ENCODE assay signal across 13 cellular contexts in the genomic region with DNA sequence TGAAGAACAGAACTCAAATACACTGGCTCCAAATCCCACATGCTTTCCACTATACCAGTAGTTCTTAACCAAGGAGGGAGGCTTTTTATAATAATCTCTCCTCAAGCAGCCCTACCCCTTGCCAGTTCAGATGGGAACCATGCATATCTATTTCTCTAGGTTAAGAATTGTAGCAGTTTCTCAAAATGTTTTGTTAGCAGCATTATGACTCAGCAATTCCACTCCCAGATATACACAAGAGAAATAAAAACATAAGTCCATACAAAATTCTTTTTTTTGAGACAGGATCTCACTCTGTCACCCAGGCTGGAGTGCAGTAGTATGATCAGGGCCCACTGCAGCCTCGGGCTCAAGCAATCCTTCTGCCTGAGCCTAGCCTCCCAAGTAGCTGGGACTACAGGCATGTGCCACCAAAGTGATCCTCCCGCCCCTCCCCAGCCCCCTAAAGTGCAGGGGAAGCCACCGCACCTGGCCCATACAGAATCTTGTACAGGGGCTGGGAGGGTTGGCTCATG.
DNase-seq lines count a peak whose midpoint lies in the region; ATAC-seq and TF ChIP-seq lines count a peak whose summit lies in the region.
"Had no signal": no experiment of that assay in that cellular context is flagged by ENCODE, and none has a peak within 500 bp of the region (broad histone marks: within the 10 kb centered on the region; RNA-seq: fewer than 3 reads in every experiment).

No MANE protein-coding gene starts in this region.

- H3K27ac Mint-ChIP-seq in central memory CD8-positive, alpha-beta T cell (ENCODE audit: low read depth): peak overlapping the region; percentile 57

- ATAC-seq in central memory CD8-positive, alpha-beta T cell (replicated peaks; ENCODE audit: extremely low read depth, poor library complexity, severe bottlenecking): no peak
- no peak for ATAC-seq in GM18519 (IDR thresholded peaks at IDR 0.05; ENCODE audit: low FRiP score, unreplicated experiment)

- H3K4me1 ChIP-seq in Loucy (ENCODE audit: insufficient read depth, low read length, poor library complexity, severe bottlenecking): peaks cover 3% of the 10 kb centered on the region
- H3K4me1 ChIP-seq: prostate gland, SJCRH30 had no signal

- peaks cover 90% of the 10 kb centered on the region for H4K20me1 ChIP-seq in Loucy (ENCODE audit: insufficient read depth, low read length, poor library complexity, severe bottlenecking)

- peaks cover 100% of the 10 kb centered on the region for H3K79me2 ChIP-seq in Loucy (ENCODE audit: insufficient read depth, low read length)

- no peaks in the 10 kb centered on the region for H3K9me2 ChIP-seq in Loucy (replicated peaks; ENCODE audit: low read depth, low read length)

- H3K9ac ChIP-seq in Loucy (ENCODE audit: low read depth, low read length, poor library complexity, severe bottlenecking): no peak overlapping the region

- H3K36me3 Mint-ChIP-seq in central memory CD8-positive, alpha-beta T cell (ENCODE audit: insufficient read depth): peaks cover 41% of the 10 kb centered on the region

- no peaks in the 10 kb centered on the region for H3K27me3 ChIP-seq in Loucy (ENCODE audit: insufficient read depth, low read length, poor library complexity, severe bottlenecking)
- H3K27me3 ChIP-seq: SJCRH30 had no signal

- H3F3A ChIP-seq in Loucy (ENCODE audit: low read depth): no peaks in the 10 kb centered on the region

- DNase-seq in AG10803 (ENCODE audit: low read depth) (peak; percentile 71), non-pigmented ciliary epithelial cell (ENCODE audit: low read depth) (peak; percentile 56), NCI-H2227 (lab: John Stamatoyannopoulos, UW; ENCODE audit: unreplicated experiment) (no peak), glomerular visceral epithelial cell (ENCODE audit: extremely low spot score) (no peak)
- DNase-seq in central memory CD8-positive, alpha-beta T cell (ENCODE audit: low spot score in 2 of 2): no peak
- DNase-seq in stimulated activated CD8-positive, alpha-beta memory T cell treated with anti-CD3 and anti-CD28 coated beads, Interleukin-4, amount 100 ng/mL, for 48 hours: no peak
- DNase-seq: activated gamma-delta T cell, GF-D8, NCI-H2029 treated with DMSO at 0.1 percent for 48 hours, SJCRH30 had no signal

- H3K9me3 ChIP-seq in Loucy (ENCODE audit: insufficient read depth, low read depth, low read length): no peaks in the 10 kb centered on the region
- H3K9me3 ChIP-seq: prostate gland, SJCRH30 had no signal

- H3K9me3 Mint-ChIP-seq in central memory CD8-positive, alpha-beta T cell: no peaks in the 10 kb centered on the region

- no peak overlapping the region for H2AFZ ChIP-seq in Loucy (ENCODE audit: low read length)

- H3K4me3 ChIP-seq in AG10803 (ENCODE audit: low read length) (no peak overlapping the region), Loucy (ENCODE audit: low read length, poor library complexity, severe bottlenecking) (no peak overlapping the region)
- H3K4me3 ChIP-seq: prostate gland, SJCRH30 had no signal

- H3K27me3 Mint-ChIP-seq in central memory CD8-positive, alpha-beta T cell: no peaks in the 10 kb centered on the region

- TF ChIP-seq CTCF in AG10803 (conservative IDR thresholded peaks at IDR 0.05; ENCODE audit: low read length): no peak
- TF ChIP-seq CTCF in Loucy (conservative IDR thresholded peaks at IDR 0.05; ENCODE audit: low read length): no peak

- H3K4me3 Mint-ChIP-seq in central memory CD8-positive, alpha-beta T cell: no peak overlapping the region

- H3K4me2 ChIP-seq in Loucy (ENCODE audit: low read depth, low read length, poor library complexity, severe bottlenecking): peak overlapping the region; percentile 16

- H3K36me3 ChIP-seq in Loucy (ENCODE audit: insufficient read depth, low read length): peaks cover 71% of the 10 kb centered on the region; the same call in 1 of the 2 replicates
- H3K36me3 ChIP-seq: prostate gland had no signal

- peaks cover 59% of the 10 kb centered on the region for H3K4me1 Mint-ChIP-seq in central memory CD8-positive, alpha-beta T cell

Comparison
In these comparisons a context has a peak if more than half of its experiments do, and no peak if none do; other contexts are left out.
1. DNase-seq: peak in AG10803 (single experiment) and non-pigmented ciliary epithelial cell (single experiment); none in central memory CD8-positive, alpha-beta T cell (0 of 2), NCI-H2227 (single experiment), glomerular visceral epithelial cell (single experiment) and stimulated activated CD8-positive, alpha-beta memory T cell treated with anti-CD3 and anti-CD28 coated beads, Interleukin-4, amount 100 ng/mL, for 48 hours (single experiment).